9 cellular contexts compared by ENCODE assay signal in the genomic region with DNA sequence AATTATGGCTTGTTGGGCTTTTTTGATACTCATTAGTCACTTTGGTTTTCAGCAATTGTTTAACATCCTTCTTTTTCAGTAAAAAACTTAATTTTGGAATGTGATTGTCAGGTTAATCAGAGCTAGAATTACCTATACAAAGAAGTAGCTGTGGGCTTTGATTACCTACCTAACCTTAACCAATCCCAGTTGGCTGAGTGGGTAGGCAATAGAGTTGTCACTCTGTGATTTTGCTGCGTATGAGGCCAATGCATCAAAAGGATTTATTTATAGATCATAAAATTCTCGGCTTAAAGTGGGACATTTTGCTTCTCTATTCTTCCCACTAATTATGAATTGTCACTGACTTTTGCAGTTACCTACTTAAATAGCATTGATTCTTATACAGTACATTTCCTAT.
"Had no signal": no experiment of that assay in that cellular context is flagged by ENCODE, and none has a peak within 500 bp of the region (broad histone marks: within the 10 kb centered on the region; RNA-seq: fewer than 3 reads in every experiment).

No MANE protein-coding gene starts in this region.

- H3K4me1 ChIP-seq: HAP-1 had no signal

- ATAC-seq: GM23338, HCT116 had no signal

- H3K27ac ChIP-seq: GM23248 had no signal

- DNase-seq: GM23248, GOT3, H7, H9, HCEC 1CT, HFFc6 had no signal
